ENCODE assay signal across 8 cellular contexts in genomic region chr2:75481041-75481836, GRCh38.
DNase-seq lines count a peak whose midpoint lies in the region.

No MANE protein-coding gene starts in this region.

- no peak overlapping the region for H2BK120ac ChIP-seq in mesenchymal stem cell (ENCODE audit: low read depth, low read length)

- H2BK15ac ChIP-seq in mesenchymal stem cell (ENCODE audit: low read depth, poor library complexity, severe bottlenecking): no peak overlapping the region

- H3K4me2 ChIP-seq in mesenchymal stem cell (ENCODE audit: low read length, poor library complexity, severe bottlenecking): no peak overlapping the region

- H4K91ac ChIP-seq in mesenchymal stem cell (ENCODE audit: low read length): no peak overlapping the region

- 83% methylated on average over 6 of the region's 6 CpGs for WGBS in mesenchymal stem cell

- no peak overlapping the region for H3K4ac ChIP-seq in mesenchymal stem cell (ENCODE audit: low read depth in 1 of 2, low read length in 2 of 2)

- H2AK5ac ChIP-seq in mesenchymal stem cell (ENCODE audit: low read length, severe bottlenecking): no peak overlapping the region

- no peaks in the 10 kb centered on the region for H3K79me1 ChIP-seq in mesenchymal stem cell (replicated peaks; ENCODE audit: low read length, poor library complexity, severe bottlenecking)

- H4K8ac ChIP-seq in mesenchymal stem cell (ENCODE audit: low read length): no peak overlapping the region

- H2AFZ ChIP-seq in mesenchymal stem cell (ENCODE audit: low read depth, low read length): no peak overlapping the region

- H3K18ac ChIP-seq in mesenchymal stem cell (ENCODE audit: low read depth in 1 of 2, low read length in 2 of 2): no peak overlapping the region

- no peak overlapping the region for H3K4me3 ChIP-seq in mesenchymal stem cell (ENCODE audit: insufficient read depth in 1 of 2, low read depth in 1 of 2, low read length in 2 of 2)

- H3K36me3 ChIP-seq in mesenchymal stem cell (ENCODE audit: control insufficient read depth in 1 of 2, insufficient read depth in 2 of 2, low read depth in 1 of 2, low read length in 2 of 2): no peaks in the 10 kb centered on the region

- H3K23ac ChIP-seq in mesenchymal stem cell (ENCODE audit: low read length in 2 of 2): no peak overlapping the region

- H2BK12ac ChIP-seq in mesenchymal stem cell (ENCODE audit: low read length in 2 of 2): no peak overlapping the region

- no peak overlapping the region for H3K27ac ChIP-seq in mesenchymal stem cell (ENCODE audit: low read length, poor library complexity, severe bottlenecking)
- no peak overlapping the region for H3K27ac ChIP-seq in substantia nigra (ENCODE audit: low read depth, low read length, poor library complexity, severe bottlenecking)

- H3K4me1 ChIP-seq in mesenchymal stem cell (ENCODE audit: control insufficient read depth, insufficient read depth, low read depth, low read length): no peaks in the 10 kb centered on the region

- no peak overlapping the region for H2BK5ac ChIP-seq in mesenchymal stem cell (ENCODE audit: low read depth, low read length, poor library complexity, severe bottlenecking)

- DNase-seq in GM03348 (ENCODE audit: low spot score) (peak; percentile 48), NCI-H1092 treated with DMSO at 0.1 percent for 48 hours (lab: John Stamatoyannopoulos, UW) (peak; percentile 74), amniotic epithelial cell (ENCODE audit: low read depth) (peak; percentile 7), mesenchymal stem cell (peak; percentile 32), cerebellar nuclear complex (lab: John Stamatoyannopoulos, UW) (no peak), NCI-H187 (lab: John Stamatoyannopoulos, UW) (no peak), substantia nigra (lab: John Stamatoyannopoulos, UW) (no peak), D341Med (ENCODE audit: low spot score) (no peak)

- H3K9me3 ChIP-seq in mesenchymal stem cell (ENCODE audit: control insufficient read depth, low read length): no peaks in the 10 kb centered on the region

- H3K27me3 ChIP-seq in mesenchymal stem cell (ENCODE audit: control insufficient read depth in 1 of 2, insufficient read depth in 1 of 2, low read length in 2 of 2): peaks cover 0 to 2% of the 10 kb centered on the region in 2 experiments

- no peak overlapping the region for H3K9ac ChIP-seq in mesenchymal stem cell (ENCODE audit: low read length)

- H3K14ac ChIP-seq in mesenchymal stem cell (ENCODE audit: low read length in 2 of 2): no peak overlapping the region

Comparison
In these comparisons a context has a peak if more than half of its experiments do, and no peak if none do; other contexts are left out.
1. DNase-seq: peak in GM03348 (single experiment), NCI-H1092 treated with DMSO at 0.1 percent for 48 hours (single experiment), amniotic epithelial cell (single experiment) and mesenchymal stem cell (single experiment); none in cerebellar nuclear complex (0 of 2), NCI-H187 (0 of 2), substantia nigra (0 of 49) and D341Med (single experiment).